In the genomic region with DNA sequence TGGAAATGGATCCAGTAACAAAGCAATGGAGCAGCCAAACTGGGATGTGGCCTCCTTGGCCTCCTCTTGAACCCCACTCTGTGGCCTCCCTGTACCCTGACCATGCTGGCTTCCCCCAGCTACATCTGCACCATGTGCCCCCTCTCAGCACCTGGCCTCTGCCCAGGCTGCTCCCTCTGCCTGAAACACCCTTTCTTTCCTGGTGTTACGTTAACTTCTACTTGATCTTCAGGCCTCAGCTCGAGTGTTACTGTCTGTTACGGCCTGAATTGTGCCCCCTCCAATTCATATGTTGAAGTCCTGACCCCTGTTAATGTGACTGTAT, we compare ENCODE assay signal across 1 cellular context.
TF ChIP-seq lines count a peak whose summit lies in the region.

No MANE protein-coding gene starts in this region.

TF ChIP-seq in HepG2, 621 proteins besides CTCF, POLR2A, EP300 and RAD21 (continued from another document):
- TF ChIP-seq, protein P1, sequence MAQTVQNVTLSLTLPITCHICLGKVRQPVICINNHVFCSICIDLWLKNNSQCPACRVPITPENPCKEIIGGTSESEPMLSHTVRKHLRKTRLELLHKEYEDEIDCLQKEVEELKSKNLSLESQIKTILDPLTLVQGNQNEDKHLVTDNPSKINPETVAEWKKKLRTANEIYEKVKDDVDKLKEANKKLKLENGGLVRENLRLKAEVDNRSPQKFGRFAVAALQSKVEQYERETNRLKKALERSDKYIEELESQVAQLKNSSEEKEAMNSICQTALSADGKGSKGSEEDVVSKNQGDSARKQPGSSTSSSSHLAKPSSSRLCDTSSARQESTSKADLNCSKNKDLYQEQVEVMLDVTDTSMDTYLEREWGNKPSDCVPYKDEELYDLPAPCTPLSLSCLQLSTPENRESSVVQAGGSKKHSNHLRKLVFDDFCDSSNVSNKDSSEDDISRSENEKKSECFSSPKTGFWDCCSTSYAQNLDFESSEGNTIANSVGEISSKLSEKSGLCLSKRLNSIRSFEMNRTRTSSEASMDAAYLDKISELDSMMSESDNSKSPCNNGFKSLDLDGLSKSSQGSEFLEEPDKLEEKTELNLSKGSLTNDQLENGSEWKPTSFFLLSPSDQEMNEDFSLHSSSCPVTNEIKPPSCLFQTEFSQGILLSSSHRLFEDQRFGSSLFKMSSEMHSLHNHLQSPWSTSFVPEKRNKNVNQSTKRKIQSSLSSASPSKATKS (CRISPR knock-in tag; IDR thresholded peaks at IDR 0.05) = no peak
- TF ChIP-seq MEIS2 (CRISPR knock-in tag; IDR thresholded peaks at IDR 0.05) = no peak
- TF ChIP-seq SNRNP70 (IDR thresholded peaks at IDR 0.05; ENCODE audit: low read depth, low read length) = no peak
- TF ChIP-seq TOPORS (CRISPR knock-in tag; IDR thresholded peaks at IDR 0.05) = no peak
TF ChIP-seq in HepG2: peak in this region for 23.
